In the genomic region with DNA sequence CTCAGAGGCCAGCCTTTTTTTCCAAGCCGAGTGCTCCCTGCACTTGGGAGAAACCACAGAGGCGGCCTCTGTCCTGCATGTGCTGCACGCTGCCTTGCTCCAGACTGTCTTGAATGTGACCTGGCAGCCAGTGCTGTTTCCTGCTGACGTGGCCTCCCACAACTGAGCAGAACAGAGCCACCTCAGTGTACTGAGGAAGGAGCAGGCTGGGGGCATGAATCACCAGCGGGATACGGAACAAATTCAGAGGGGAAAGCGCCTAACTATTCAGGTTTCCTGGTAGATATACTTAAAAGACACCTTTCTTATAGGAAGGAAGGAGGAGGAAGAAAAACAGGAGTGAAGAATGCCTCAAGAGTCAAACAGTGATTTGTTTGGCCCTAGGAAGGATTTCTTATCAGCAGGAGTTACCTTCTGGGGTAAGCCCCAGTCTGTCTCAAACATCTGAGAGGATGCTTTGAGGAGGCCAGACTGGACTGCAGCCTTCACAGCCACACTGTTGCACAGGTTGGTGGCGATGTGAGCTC, we compare ENCODE assay signal across 1 cellular context.
TF ChIP-seq lines count a peak whose summit lies in the region.

No MANE protein-coding gene starts in this region.

TF ChIP-seq in SK-N-SH, 30 proteins besides CTCF, POLR2A, EP300 and RAD21 (continued from another document):
- TF ChIP-seq, protein P1, sequence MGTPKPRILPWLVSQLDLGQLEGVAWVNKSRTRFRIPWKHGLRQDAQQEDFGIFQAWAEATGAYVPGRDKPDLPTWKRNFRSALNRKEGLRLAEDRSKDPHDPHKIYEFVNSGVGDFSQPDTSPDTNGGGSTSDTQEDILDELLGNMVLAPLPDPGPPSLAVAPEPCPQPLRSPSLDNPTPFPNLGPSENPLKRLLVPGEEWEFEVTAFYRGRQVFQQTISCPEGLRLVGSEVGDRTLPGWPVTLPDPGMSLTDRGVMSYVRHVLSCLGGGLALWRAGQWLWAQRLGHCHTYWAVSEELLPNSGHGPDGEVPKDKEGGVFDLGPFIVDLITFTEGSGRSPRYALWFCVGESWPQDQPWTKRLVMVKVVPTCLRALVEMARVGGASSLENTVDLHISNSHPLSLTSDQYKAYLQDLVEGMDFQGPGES (IDR thresholded peaks at IDR 0.05; ENCODE audit: low read depth, low read length) = no peak
- TF ChIP-seq, protein P2, sequence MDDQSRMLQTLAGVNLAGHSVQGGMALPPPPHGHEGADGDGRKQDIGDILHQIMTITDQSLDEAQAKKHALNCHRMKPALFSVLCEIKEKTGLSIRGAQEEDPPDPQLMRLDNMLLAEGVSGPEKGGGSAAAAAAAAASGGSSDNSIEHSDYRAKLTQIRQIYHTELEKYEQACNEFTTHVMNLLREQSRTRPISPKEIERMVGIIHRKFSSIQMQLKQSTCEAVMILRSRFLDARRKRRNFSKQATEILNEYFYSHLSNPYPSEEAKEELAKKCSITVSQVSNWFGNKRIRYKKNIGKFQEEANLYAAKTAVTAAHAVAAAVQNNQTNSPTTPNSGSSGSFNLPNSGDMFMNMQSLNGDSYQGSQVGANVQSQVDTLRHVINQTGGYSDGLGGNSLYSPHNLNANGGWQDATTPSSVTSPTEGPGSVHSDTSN (IDR thresholded peaks at IDR 0.05) = peak; percentile 72
- no peak for TF ChIP-seq EZH2phosphoT487 (IDR thresholded peaks at IDR 0.05; ENCODE audit: borderline replicate concordance, low read depth)
- no peak for TF ChIP-seq GABPA (IDR thresholded peaks at IDR 0.05; ENCODE audit: low read depth)
- no peak for TF ChIP-seq SMC3 (IDR thresholded peaks at IDR 0.05; ENCODE audit: low read depth, low read length)
- no peak for TF ChIP-seq USF2 (IDR thresholded peaks at IDR 0.05; ENCODE audit: borderline replicate concordance, low read depth, low read length)
- no peak for TF ChIP-seq MEF2A (IDR thresholded peaks at IDR 0.05; ENCODE audit: borderline replicate concordance, low read depth)
- TF ChIP-seq RFX5 (IDR thresholded peaks at IDR 0.05; ENCODE audit: low read length) = no peak
- peak; percentile 32; the same call in 1 of the 2 replicates for TF ChIP-seq TEAD4 (IDR thresholded peaks at IDR 0.05; ENCODE audit: borderline replicate concordance, insufficient read depth)
- no peak for TF ChIP-seq ZBTB33 (IDR thresholded peaks at IDR 0.05; ENCODE audit: borderline replicate concordance, low read depth)
- TF ChIP-seq MAX (IDR thresholded peaks at IDR 0.05; ENCODE audit: low read depth) = peak; percentile 98
- TF ChIP-seq TAF1 (IDR thresholded peaks at IDR 0.05; ENCODE audit: borderline replicate concordance, low read depth, low read length) = peak; percentile 72
